16 cellular contexts compared by ENCODE assay signal in genomic region chr20:38151455-38151854, GRCh38. TPM values are rescaled to one million over a fixed set of nuclear protein-coding genes. Genes with fewer than 3 reads are reported as not detected.
DNase-seq lines count a peak whose midpoint lies in the region; ATAC-seq and TF ChIP-seq lines count a peak whose summit lies in the region.
"Had no signal": no experiment of that assay in that cellular context is flagged by ENCODE, and none has a peak within 500 bp of the region (broad histone marks: within the 10 kb centered on the region; RNA-seq: fewer than 3 reads in every experiment).

No MANE protein-coding gene starts in this region.

- H3K36me3 ChIP-seq in SK-N-SH (replicated peaks in 1 of 2; ENCODE audit: control insufficient read depth in 1 of 2, insufficient read depth in 2 of 2, low read length in 1 of 2) (peaks cover 51 to 53% of the 10 kb centered on the region in 2 experiments), body of pancreas (replicated peaks in 1 of 2; ENCODE audit: insufficient read depth in 1 of 2, low read depth in 2 of 2) (no peaks in the 10 kb centered on the region), thyroid gland (no peaks in the 10 kb centered on the region)

- peak overlapping the region; percentile 51; the same call in 1 of the 2 replicates for H3K4me2 ChIP-seq in SK-N-SH

- peaks cover 5% of the 10 kb centered on the region for H3K36me3 Mint-ChIP-seq in mesothelial cell of epicardium

- no peak for TF ChIP-seq RAD21 in SK-N-SH (IDR thresholded peaks at IDR 0.05; ENCODE audit: low read length)

- H3K4me1 Mint-ChIP-seq in mesothelial cell of epicardium = peaks cover 18% of the 10 kb centered on the region

- H3K4me3 ChIP-seq in SK-N-SH (ENCODE audit: low read depth in 2 of 2, low read length in 1 of 2) (no peak overlapping the region), body of pancreas (no peak overlapping the region), thyroid gland (replicated peaks in 1 of 3) (no peak overlapping the region)

- H3K9me2 ChIP-seq in SK-N-SH = no peaks in the 10 kb centered on the region

- ATAC-seq in SK-N-SH treated with all-trans-retinoic acid at 6 μM for 48 hours = no peak
- ATAC-seq in body of pancreas = no peak
- no peak for ATAC-seq in GM18909 (IDR thresholded peaks at IDR 0.05; ENCODE audit: poor library complexity, unreplicated experiment)
- ATAC-seq: activated T-helper 17 cell treated with anti-CD3 and anti-CD28 coated beads, Interleukin-2, amount 50 U/mL, for 72 hours had no signal

- CTCF ChIA-PET in SK-N-SH (lab: Yijun Ruan, JAX) = interaction anchor here (0.9 to 3.3 kb wide), 8 partner anchors 11 to 587 kb away, joined by 3 to 27 read pairs (median 8); partner anchors contain the start of gene TGM2

- H3K27me3 Mint-ChIP-seq in mesothelial cell of epicardium (ENCODE audit: low read depth) = no peaks in the 10 kb centered on the region

- 96% methylated on average over 3 of the region's 3 CpGs for WGBS in SK-N-SH (ENCODE audit: low lambda C conversion rate)
- WGBS in body of pancreas, 2 donors = 69 to 81% methylated on average over 3 of the region's 3 CpGs
- 93 to 94% methylated on average over 3 of the region's 3 CpGs for WGBS in thyroid gland, 2 donors

- H3K4me3 Mint-ChIP-seq in mesothelial cell of epicardium = no peak overlapping the region

- H3K4me1 ChIP-seq in SK-N-SH (ENCODE audit: control insufficient read depth in 1 of 2, insufficient read depth in 2 of 2, low read depth in 1 of 2, low read length in 1 of 2) = peaks cover 27% of the 10 kb centered on the region in 2 experiments
- H3K4me1 ChIP-seq in body of pancreas = peaks cover 26% of the 10 kb centered on the region
- peaks cover 8 to 42% of the 10 kb centered on the region in 2 donors for H3K4me1 ChIP-seq in thyroid gland

- no peaks in the 10 kb centered on the region for H4K20me1 ChIP-seq in SK-N-SH (ENCODE audit: insufficient read depth)

- H3K27ac Mint-ChIP-seq in mesothelial cell of epicardium = peak overlapping the region; percentile 91

- POLR2A ChIA-PET in SK-N-SH (lab: Yijun Ruan, JAX) = interaction anchor here (0.8 to 1.4 kb wide), 3 partner anchors 10 to 42 kb away, joined by 3 to 6 read pairs (median 4); no protein-coding TSS in a partner anchor

- peaks cover 66% of the 10 kb centered on the region for H3F3A ChIP-seq in SK-N-SH (replicated peaks; ENCODE audit: insufficient read depth)

- no peak for DNase-seq in SK-N-SH
- DNase-seq in body of pancreas = no peak
- no peak for DNase-seq in mesothelial cell of epicardium (ENCODE audit: low spot score in 2 of 2, unreplicated experiment in 2 of 2)
- DNase-seq in thyroid gland = no peak
- DNase-seq in kidney tubule cell (ENCODE audit: low spot score) = no peak
- no peak for DNase-seq in midbrain (lab: John Stamatoyannopoulos, UW)
- DNase-seq: activated CD4-positive, alpha-beta T cell treated with anti-CD3 and anti-CD28 coated beads for 1 hour; Caco-2; KG1; mesendoderm; NCI-H1694 treated with DMSO at 0.1 percent for 48 hours; NCI-H748 treated with DMSO at 0.1 percent for 48 hours had no signal

- H3K9me3 Mint-ChIP-seq in mesothelial cell of epicardium = no peaks in the 10 kb centered on the region
- H3K9me3 Mint-ChIP-seq: activated T-helper 17 cell treated with anti-CD3 and anti-CD28 coated beads, Interleukin-2, amount 50 U/mL, for 72 hours had no signal

- H3K27me3 ChIP-seq in SK-N-SH (ENCODE audit: insufficient read depth) (no peaks in the 10 kb centered on the region), body of pancreas (no peaks in the 10 kb centered on the region), thyroid gland (no peaks in the 10 kb centered on the region)

- TF ChIP-seq CTCF in SK-N-SH (IDR thresholded peaks at IDR 0.05) (no peak), body of pancreas (IDR thresholded peaks at IDR 0.05) (no peak), mesothelial cell of epicardium (IDR thresholded peaks at IDR 0.05; ENCODE audit: unreplicated experiment) (no peak), thyroid gland (IDR thresholded peaks at IDR 0.05) (no peak)

- no peak for TF ChIP-seq EP300 in SK-N-SH (IDR thresholded peaks at IDR 0.05; ENCODE audit: borderline replicate concordance in 1 of 2, low read depth in 1 of 2, low read length in 1 of 2)

- H3K9ac ChIP-seq in SK-N-SH = peak overlapping the region; percentile 46; the same call in 1 of the 2 replicates

- intact Hi-C loops in body of pancreas (cut with DNase I) (no loop called here), thyroid gland (cut with DNase I) (no loop called here)

- TF ChIP-seq POLR2A in body of pancreas (IDR thresholded peaks at IDR 0.05) = no peak
- TF ChIP-seq POLR2A in thyroid gland (IDR thresholded peaks at IDR 0.05) = no peak

- H2AFZ ChIP-seq in SK-N-SH (ENCODE audit: low read depth) = no peak overlapping the region

- peak overlapping the region; percentile 86 to 98 for H3K27ac ChIP-seq in SK-N-SH (ENCODE audit: low read depth in 2 of 2, low read length in 1 of 2)
- H3K27ac ChIP-seq in body of pancreas = peak overlapping the region in 3 of 4 donors; percentile 80 to 86 (median 81)
- H3K27ac ChIP-seq in thyroid gland = peak overlapping the region; percentile 65 to 87 (median 68)
- H3K27ac ChIP-seq: 22Rv1 had no signal

- H3K79me2 ChIP-seq in SK-N-SH (ENCODE audit: insufficient read depth) = no peaks in the 10 kb centered on the region

- no peaks in the 10 kb centered on the region for H3K9me3 ChIP-seq in SK-N-SH
- no peaks in the 10 kb centered on the region for H3K9me3 ChIP-seq in body of pancreas
- H3K9me3 ChIP-seq in thyroid gland = no peaks in the 10 kb centered on the region
- H3K9me3 ChIP-seq: Caco-2 had no signal

TF ChIP-seq in SK-N-SH, 30 proteins besides CTCF, POLR2A, EP300 and RAD21 (continues in another document):
- no peak for TF ChIP-seq POLR2AphosphoS5 (IDR thresholded peaks at IDR 0.05; ENCODE audit: low read depth, low read length)
- no peak for TF ChIP-seq TCF12 (IDR thresholded peaks at IDR 0.05)
- no peak for TF ChIP-seq GABPA (IDR thresholded peaks at IDR 0.05; ENCODE audit: low read depth)
- no peak for TF ChIP-seq FOSL2 (IDR thresholded peaks at IDR 0.05; ENCODE audit: borderline replicate concordance, low read depth)
- no peak for TF ChIP-seq EZH2phosphoT487 (IDR thresholded peaks at IDR 0.05; ENCODE audit: borderline replicate concordance, low read depth)
- TF ChIP-seq RFX5 (IDR thresholded peaks at IDR 0.05; ENCODE audit: low read length) = no peak
- TF ChIP-seq IRF3 (IDR thresholded peaks at IDR 0.05; ENCODE audit: low read depth, low read length) = no peak
- TF ChIP-seq JUND (IDR thresholded peaks at IDR 0.05) = no peak
- no peak for TF ChIP-seq PBX3 (IDR thresholded peaks at IDR 0.05)

TF ChIP-seq in SK-N-SH treated with all-trans-retinoic acid at 6 μM for 48 hours, 23 proteins besides CTCF, POLR2A, EP300 and RAD21 (continues in another document):
- TF ChIP-seq ZC3H10 (CRISPR knock-in tag; IDR thresholded peaks at IDR 0.05) (no peak), OSR1 (CRISPR knock-in tag; IDR thresholded peaks at IDR 0.05) (no peak), ZFP3 (CRISPR knock-in tag; IDR thresholded peaks at IDR 0.05) (no peak), ISL1 (CRISPR knock-in tag; IDR thresholded peaks at IDR 0.05) (no peak), CSRNP3 (CRISPR knock-in tag; IDR thresholded peaks at IDR 0.05) (no peak), BACH2 (CRISPR knock-in tag; IDR thresholded peaks at IDR 0.05; ENCODE audit: borderline replicate concordance) (no peak), PATZ1 (CRISPR knock-in tag; IDR thresholded peaks at IDR 0.05; ENCODE audit: borderline replicate concordance) (no peak)

RNA-seq across cellular contexts. Expression of gene TGM2, which starts 13.6 kb away (rescaled TPM):
- polyA plus RNA-seq in SK-N-SH (2012; rRNA removed) = 548 and 676 TPM in 2 replicates
- polyA plus RNA-seq in SK-N-SH (2012; cell fraction: cytosol; rRNA removed) = 278 and 460 TPM in 2 replicates
- 675 and 717 TPM in 2 replicates for polyA plus RNA-seq in SK-N-SH (2012; cell fraction: nucleus; rRNA removed)
- total RNA-seq in body of pancreas (10 to 100 TPM; 17.1 to 27.5 TPM), mesothelial cell of epicardium (32.4 to 35.7 TPM (median 35.3 TPM) in 3 replicates), thyroid gland (100 to 1,000 TPM in 1 of 4 donors, 10 to 100 TPM in 3; 16.9 to 133 (median 18.4) TPM)
